ENCODE assay signal across 19 cellular contexts in the genomic region with DNA sequence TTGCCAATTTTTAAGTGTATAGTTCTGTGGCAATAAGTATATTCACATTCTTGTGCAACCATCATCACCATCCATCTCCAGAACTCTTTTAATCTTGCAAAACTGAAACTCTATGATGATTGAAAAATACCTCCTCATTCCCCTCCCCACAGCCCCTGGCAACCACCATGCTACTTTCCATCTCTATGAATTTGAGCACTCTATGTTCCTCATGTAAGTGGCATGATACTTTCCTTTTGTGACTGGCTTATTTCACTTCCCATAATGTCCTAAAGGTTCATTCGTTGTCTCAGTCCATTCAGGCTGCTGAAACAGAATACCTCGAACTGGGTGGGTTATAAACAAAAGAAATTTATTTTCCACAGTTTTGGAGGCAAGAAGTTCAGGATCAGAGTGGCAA. TPM values are rescaled to one million over a fixed set of nuclear protein-coding genes. Genes with fewer than 3 reads are reported as not detected.
A peak's percentile ranks its signal among the peaks of the same experiment; 100 is the strongest.
DNase-seq lines count a peak whose midpoint lies in the region; ATAC-seq and TF ChIP-seq lines count a peak whose summit lies in the region.
"Had no signal": no experiment of that assay in that cellular context is flagged by ENCODE, and none has a peak within 500 bp of the region (broad histone marks: within the 10 kb centered on the region; RNA-seq: fewer than 3 reads in every experiment).

No MANE protein-coding gene starts in this region.

- no peaks in the 10 kb centered on the region for H3K36me3 ChIP-seq in neural progenitor cell

- no peak overlapping the region for H3K4me3 ChIP-seq in neural progenitor cell
- H3K4me3 ChIP-seq: SK-N-MC had no signal

- H3K9me3 ChIP-seq in neural progenitor cell (ENCODE audit: low read depth): no peaks in the 10 kb centered on the region

- no peak overlapping the region for H3K27ac Mint-ChIP-seq in activated T-cell treated with anti-CD3 and anti-CD28 coated beads, Interleukin-2, amount 50 U/mL, for 72 hours
- no peak overlapping the region for H3K27ac Mint-ChIP-seq in stimulated activated memory B cell treated with anti-CD40 and anti-IgM and Interleukin-4, amounts not matched to agents 10 μg/mL and 1 μg/mL and 100 μg/mL, for 72 hours
- H3K27ac Mint-ChIP-seq in neural progenitor cell: no peak overlapping the region
- H3K27ac Mint-ChIP-seq: B cell had no signal

- peak in 1 of 2 donors; percentile 19 for DNase-seq in activated T-cell treated with anti-CD3 and anti-CD28 coated beads, Interleukin-2, amount 50 U/mL, for 72 hours
- DNase-seq in activated T-cell treated with anti-CD3 and anti-CD28 coated beads, Interleukin-2, amount 50 U/mL, for 1 hour: no peak
- DNase-seq in NOMO-1 (lab: John Stamatoyannopoulos, UW; ENCODE audit: unreplicated experiment in 2 of 2): peak; percentile 48 to 72
- DNase-seq in dedifferentiated amniotic fluid mesenchymal stem cell (ENCODE audit: extremely low spot score): no peak
- no peak for DNase-seq in neural progenitor cell (ENCODE audit: low spot score)
- DNase-seq: CD4-positive, alpha-beta memory T cell; DMS79; NCI-H1417; NCI-H1930; NCI-H2171 treated with DMSO at 0.1 percent for 48 hours; NCI-H82; PC-3 had no signal

- peaks cover 0 to 2% of the 10 kb centered on the region in 2 donors for H3K9me3 Mint-ChIP-seq in activated T-cell treated with anti-CD3 and anti-CD28 coated beads, Interleukin-2, amount 50 U/mL, for 72 hours
- no peaks in the 10 kb centered on the region for H3K9me3 Mint-ChIP-seq in stimulated activated memory B cell treated with anti-CD40 and anti-IgM and Interleukin-4, amounts not matched to agents 10 μg/mL and 1 μg/mL and 100 μg/mL, for 72 hours
- H3K9me3 Mint-ChIP-seq in neural progenitor cell: no peaks in the 10 kb centered on the region
- H3K9me3 Mint-ChIP-seq: CD4-positive, alpha-beta memory T cell had no signal

- TF ChIP-seq CTCF in neural progenitor cell (IDR thresholded peaks at IDR 0.05): no peak

- H3K9ac ChIP-seq in neural progenitor cell: no peak overlapping the region
- H3K9ac ChIP-seq: KMS-11 had no signal

- no peaks in the 10 kb centered on the region for H3K79me2 ChIP-seq in neural progenitor cell (ENCODE audit: low read depth)

- no peak overlapping the region for H3K4me3 Mint-ChIP-seq in activated T-cell treated with anti-CD3 and anti-CD28 coated beads, Interleukin-2, amount 50 U/mL, for 72 hours
- H3K4me3 Mint-ChIP-seq in stimulated activated memory B cell treated with anti-CD40 and anti-IgM and Interleukin-4, amounts not matched to agents 10 μg/mL and 1 μg/mL and 100 μg/mL, for 72 hours: no peak overlapping the region
- H3K4me3 Mint-ChIP-seq in neural progenitor cell: no peak overlapping the region
- H3K4me3 Mint-ChIP-seq: B cell; CD4-positive, alpha-beta memory T cell had no signal

- no peaks in the 10 kb centered on the region for H3K27me3 ChIP-seq in neural progenitor cell

- H3K36me3 Mint-ChIP-seq in activated T-cell treated with anti-CD3 and anti-CD28 coated beads, Interleukin-2, amount 50 U/mL, for 72 hours (ENCODE audit: insufficient read depth in 2 of 2): no peaks in the 10 kb centered on the region
- H3K36me3 Mint-ChIP-seq in stimulated activated memory B cell treated with anti-CD40 and anti-IgM and Interleukin-4, amounts not matched to agents 10 μg/mL and 1 μg/mL and 100 μg/mL, for 72 hours: no peaks in the 10 kb centered on the region
- H3K36me3 Mint-ChIP-seq in neural progenitor cell: no peaks in the 10 kb centered on the region
- H3K36me3 Mint-ChIP-seq: CD4-positive, alpha-beta memory T cell had no signal

- no peak overlapping the region for H3K4me2 ChIP-seq in neural progenitor cell
- H3K4me2 ChIP-seq: KMS-11 had no signal

- peak; percentile 63 for ATAC-seq in activated T-cell treated with anti-CD3 and anti-CD28 coated beads, Interleukin-2, amount 50 U/mL, for 72 hours (replicated peaks in 1 of 2)
- ATAC-seq in GM18868 (IDR thresholded peaks at IDR 0.05; ENCODE audit: unreplicated experiment): peak; percentile 68
- ATAC-seq in stimulated activated memory B cell treated with anti-CD40 and anti-IgM and Interleukin-4, amounts not matched to agents 10 μg/mL and 1 μg/mL and 100 μg/mL, for 72 hours: peak; percentile 84
- ATAC-seq: HepG2, PC-3 had no signal

- no peaks in the 10 kb centered on the region for H3K4me1 ChIP-seq in neural progenitor cell

- peaks cover 53% of the 10 kb centered on the region for H3K27me3 Mint-ChIP-seq in activated T-cell treated with anti-CD3 and anti-CD28 coated beads, Interleukin-2, amount 50 U/mL, for 72 hours (ENCODE audit: low read depth)
- H3K27me3 Mint-ChIP-seq in stimulated activated memory B cell treated with anti-CD40 and anti-IgM and Interleukin-4, amounts not matched to agents 10 μg/mL and 1 μg/mL and 100 μg/mL, for 72 hours: no peaks in the 10 kb centered on the region
- H3K27me3 Mint-ChIP-seq in neural progenitor cell (ENCODE audit: insufficient read depth, low read depth): no peaks in the 10 kb centered on the region
- H3K27me3 Mint-ChIP-seq: B cell had no signal

- no peak overlapping the region for H2AFZ ChIP-seq in neural progenitor cell (replicated peaks)

- H4K20me1 ChIP-seq in neural progenitor cell (ENCODE audit: low read depth): no peaks in the 10 kb centered on the region

- H3K27ac ChIP-seq in neural progenitor cell: no peak overlapping the region
- H3K27ac ChIP-seq: KMS-11, SK-N-MC had no signal

- peaks cover 33% of the 10 kb centered on the region for H3K4me1 Mint-ChIP-seq in activated T-cell treated with anti-CD3 and anti-CD28 coated beads, Interleukin-2, amount 50 U/mL, for 72 hours (ENCODE audit: low read depth)
- H3K4me1 Mint-ChIP-seq in stimulated activated memory B cell treated with anti-CD40 and anti-IgM and Interleukin-4, amounts not matched to agents 10 μg/mL and 1 μg/mL and 100 μg/mL, for 72 hours: peaks cover 24% of the 10 kb centered on the region
- no peaks in the 10 kb centered on the region for H3K4me1 Mint-ChIP-seq in neural progenitor cell
- H3K4me1 Mint-ChIP-seq: B cell had no signal

- H3F3A ChIP-seq in neural progenitor cell (ENCODE audit: low read depth): no peaks in the 10 kb centered on the region

RNA-seq across cellular contexts. Expression of a gene that starts 23.4 kb away (rescaled TPM):
- total RNA-seq in activated T-cell treated with anti-CD3 and anti-CD28 coated beads, Interleukin-2, amount 50 U/mL, for 72 hours: 10 to 100 TPM; 64.3 to 76.7 TPM
- total RNA-seq in neural progenitor cell (ENCODE audit: low replicate concordance): 5.0 and 6.5 TPM in 2 replicates
- total RNA-seq: G401 had no signal

RNA-seq across cellular contexts. Expression of a gene that starts 35.1 kb away (rescaled TPM):
- total RNA-seq in activated T-cell treated with anti-CD3 and anti-CD28 coated beads, Interleukin-2, amount 50 U/mL, for 72 hours: 10 to 100 TPM; 26.3 to 33.4 TPM
- total RNA-seq in neural progenitor cell (ENCODE audit: low replicate concordance): 28.1 and 36.2 TPM in 2 replicates

Comparison
In these comparisons a context has a peak if more than half of its experiments do, and no peak if none do; other contexts are left out.
1. DNase-seq: peak in NOMO-1 (2 of 2); none in activated T-cell treated with anti-CD3 and anti-CD28 coated beads, Interleukin-2, amount 50 U/mL, for 1 hour (single experiment), dedifferentiated amniotic fluid mesenchymal stem cell (single experiment) and neural progenitor cell (single experiment).
2. Peak in every context shown above with its lines, with median percentiles within 50 percentile points of each other: ATAC-seq.